Comparison of ENCODE assay signal across 27 cellular contexts in the genomic region with DNA sequence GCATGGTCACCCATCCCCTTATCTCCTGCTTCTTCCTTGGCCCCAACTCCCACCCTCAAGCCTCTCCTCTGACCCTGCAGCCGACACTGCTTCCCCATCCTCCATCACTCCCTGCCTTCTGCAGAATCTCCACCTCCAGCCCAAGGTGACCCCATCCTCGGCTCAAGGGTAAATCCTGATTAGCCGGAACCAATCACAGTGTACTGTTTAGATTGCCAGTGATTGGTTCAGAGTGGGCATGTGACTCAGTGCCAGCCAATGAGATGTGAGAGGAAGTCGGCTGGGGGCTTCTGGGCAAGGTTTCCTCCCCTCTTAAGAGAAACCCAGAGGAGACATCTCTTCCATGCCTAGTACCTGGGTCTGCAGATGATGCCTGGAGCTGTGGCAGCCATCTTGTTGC. TPM values are rescaled to one million over a fixed set of nuclear protein-coding genes. Genes with fewer than 3 reads are reported as not detected.
A peak's percentile ranks its signal among the peaks of the same experiment; 100 is the strongest.
DNase-seq lines count a peak whose midpoint lies in the region; ATAC-seq, FAIRE-seq and TF ChIP-seq lines count a peak whose summit lies in the region.
"Had no signal": no experiment of that assay in that cellular context is flagged by ENCODE, and none has a peak within 500 bp of the region (broad histone marks: within the 10 kb centered on the region; RNA-seq: fewer than 3 reads in every experiment).

No MANE protein-coding gene starts in this region.

- H3K9me3 ChIP-seq in Loucy (ENCODE audit: insufficient read depth, low read depth, low read length) (no peaks in the 10 kb centered on the region), K562 (replicated peaks; ENCODE audit: control insufficient read depth, insufficient read depth, low read depth, low read length) (no peaks in the 10 kb centered on the region)

- H3K79me2 ChIP-seq in Loucy (ENCODE audit: insufficient read depth, low read length) (no peaks in the 10 kb centered on the region), K562 (ENCODE audit: control insufficient read depth, insufficient read depth, low read length) (no peaks in the 10 kb centered on the region)

- H3K27me3 ChIP-seq in Loucy (ENCODE audit: insufficient read depth, low read length, poor library complexity, severe bottlenecking), result no peaks in the 10 kb centered on the region
- H3K27me3 ChIP-seq in K562 (ENCODE audit: control insufficient read depth in 2 of 2, insufficient read depth in 2 of 2, low read length in 2 of 2), result peaks cover 0 to 1% of the 10 kb centered on the region in 2 experiments; a peak in 1 of 5 replicates

- H3K4me2 ChIP-seq in Loucy (ENCODE audit: low read depth, low read length, poor library complexity, severe bottlenecking) (peak overlapping the region; percentile 46), K562 (ENCODE audit: insufficient read depth, low read length) (no peak overlapping the region)
- H3K4me2 ChIP-seq: KMS-11 had no signal

- in situ Hi-C loops in K562 (cut with MboI), result no loop called here

- H3K4me3 Mint-ChIP-seq in stimulated activated naive CD8-positive, alpha-beta T cell treated with anti-CD3 and anti-CD28 coated beads, Interleukin-15, Interleukin-2, amounts not matched to agents 100 ng/mL and 50 ng/mL, for 24 hours, result no peak overlapping the region
- H3K4me3 Mint-ChIP-seq in type B pancreatic cell, result no peak overlapping the region
- H3K4me3 Mint-ChIP-seq: CD4-positive, alpha-beta memory T cell; HFFc6; T-helper 1 cell treated with Interleukin-12 subunit alpha and Interleukin-12 subunit beta and Interleukin-4 antibody, amounts not matched to agents 30 μg/mL and 1 μg/mL, for 36 hours had no signal

- POLR2A ChIA-PET in K562 (lab: Yijun Ruan, JAX), result interaction anchor here (0.7 kb wide), 1 partner anchor 1179 kb away, joined by 3 read pairs; no protein-coding TSS in a partner anchor

- no peaks in the 10 kb centered on the region for H3K36me3 Mint-ChIP-seq in stimulated activated naive CD8-positive, alpha-beta T cell treated with anti-CD3 and anti-CD28 coated beads, Interleukin-15, Interleukin-2, amounts not matched to agents 100 ng/mL and 50 ng/mL, for 24 hours (ENCODE audit: low read depth)
- no peaks in the 10 kb centered on the region for H3K36me3 Mint-ChIP-seq in type B pancreatic cell
- H3K36me3 Mint-ChIP-seq: CD4-positive, alpha-beta memory T cell had no signal

- H3K4me1 ChIP-seq in Loucy (ENCODE audit: insufficient read depth, low read length, poor library complexity, severe bottlenecking), result peaks cover 47% of the 10 kb centered on the region
- H3K4me1 ChIP-seq in K562 (replicated peaks in 1 of 2; ENCODE audit: control insufficient read depth in 2 of 2, insufficient read depth in 2 of 2, low read length in 2 of 2), result peaks cover 0 to 8% of the 10 kb centered on the region in 2 experiments; a peak in 3 of 5 replicates

- peak overlapping the region; percentile 1 for H3K27ac Mint-ChIP-seq in stimulated activated naive CD8-positive, alpha-beta T cell treated with anti-CD3 and anti-CD28 coated beads, Interleukin-15, Interleukin-2, amounts not matched to agents 100 ng/mL and 50 ng/mL, for 24 hours
- no peak overlapping the region for H3K27ac Mint-ChIP-seq in type B pancreatic cell
- H3K27ac Mint-ChIP-seq: CD4-positive, alpha-beta memory T cell; HFFc6; T-helper 1 cell treated with Interleukin-12 subunit alpha and Interleukin-12 subunit beta and Interleukin-4 antibody, amounts not matched to agents 30 μg/mL and 1 μg/mL, for 36 hours had no signal

- BruUV-seq in K562 (replicated peaks; lab: Mats Ljungman, UMichigan), result no TSS peak

- no peak for TF ChIP-seq EP300 in K562 (IDR thresholded peaks at IDR 0.05; ENCODE audit: low read length)

- no peak for DNase-seq in stimulated activated naive CD8-positive, alpha-beta T cell treated with anti-CD3 and anti-CD28 coated beads, Interleukin-15, Interleukin-2, amounts not matched to agents 100 U/mL and 50 U/mL, for 24 hours
- DNase-seq in K562 (ENCODE audit: extremely low read depth in 1 of 4, low spot score in 3 of 4) (peak in 3 of 4 experiments; percentile 37 to 49 (median 48)), NCI-H1417 (lab: John Stamatoyannopoulos, UW) (no peak), type B pancreatic cell (ENCODE audit: extremely low spot score, unreplicated experiment) (no peak), RKO (ENCODE audit: low spot score) (no peak)
- DNase-seq: C1 segment of cervical spinal cord; CD4-positive, alpha-beta memory T cell; COR-L47; DMS53; HFFc6; NCI-H1092 treated with DMSO at 0.1 percent for 48 hours; NCI-H1436 treated with DMSO at 0.1 percent for 48 hours; NCI-H187 treated with DMSO at 0.1 percent for 48 hours; NCI-H2171 treated with DMSO at 0.1 percent for 48 hours; NCI-H345; NCI-H510A treated with DMSO at 0.1 percent for 48 hours; SHP77; SW 1271 had no signal

- CTCF ChIA-PET in K562 (lab: Yijun Ruan, JAX; ENCODE audit: low intra/inter-chr PET ratio), result no interaction called here

- intact Hi-C loops in K562 (cut with micrococcal nuclease), result no loop called here

- no peaks in the 10 kb centered on the region for H3K9me2 ChIP-seq in Loucy (replicated peaks; ENCODE audit: low read depth, low read length)

- no peak overlapping the region for H3K4me3 ChIP-seq in Loucy (ENCODE audit: low read length, poor library complexity, severe bottlenecking)
- no peak overlapping the region for H3K4me3 ChIP-seq in K562

- no peaks in the 10 kb centered on the region for H3K9me1 ChIP-seq in K562 (ENCODE audit: control insufficient read depth, insufficient read depth, low read length)

- H3F3A ChIP-seq in Loucy (ENCODE audit: low read depth), result no peaks in the 10 kb centered on the region

- H3K36me3 ChIP-seq in Loucy (ENCODE audit: insufficient read depth, low read length), result no peaks in the 10 kb centered on the region
- H3K36me3 ChIP-seq in K562 (ENCODE audit: control insufficient read depth, insufficient read depth, low read length), result no peaks in the 10 kb centered on the region

- no peak overlapping the region for H3K27ac ChIP-seq in K562 (ENCODE audit: extremely low read depth, low read depth, low read length)
- H3K27ac ChIP-seq: KMS-11, RWPE1 had no signal

- no peaks in the 10 kb centered on the region for H3K9me3 Mint-ChIP-seq in stimulated activated naive CD8-positive, alpha-beta T cell treated with anti-CD3 and anti-CD28 coated beads, Interleukin-15, Interleukin-2, amounts not matched to agents 100 ng/mL and 50 ng/mL, for 24 hours
- no peaks in the 10 kb centered on the region for H3K9me3 Mint-ChIP-seq in type B pancreatic cell
- H3K9me3 Mint-ChIP-seq: CD4-positive, alpha-beta memory T cell; HFFc6; T-helper 1 cell treated with Interleukin-12 subunit alpha and Interleukin-12 subunit beta and Interleukin-4 antibody, amounts not matched to agents 30 μg/mL and 1 μg/mL, for 36 hours had no signal

- no peak for TF ChIP-seq RAD21 in K562 (CRISPR knock-in tag; conservative IDR thresholded peaks at IDR 0.05 in 1 of 2, IDR thresholded peaks at IDR 0.05 in 1 of 2)

- TF ChIP-seq POLR2A in K562 (conservative IDR thresholded peaks at IDR 0.05), result no peak

- no peak overlapping the region for H2AFZ ChIP-seq in Loucy (ENCODE audit: low read length)
- H2AFZ ChIP-seq in K562 (ENCODE audit: low read depth, low read length), result no peak overlapping the region; the same call in 1 of the 2 replicates

- H3K27me3 Mint-ChIP-seq in stimulated activated naive CD8-positive, alpha-beta T cell treated with anti-CD3 and anti-CD28 coated beads, Interleukin-15, Interleukin-2, amounts not matched to agents 100 ng/mL and 50 ng/mL, for 24 hours, result no peaks in the 10 kb centered on the region
- peaks cover 5% of the 10 kb centered on the region for H3K27me3 Mint-ChIP-seq in type B pancreatic cell
- H3K27me3 Mint-ChIP-seq: CD4-positive, alpha-beta memory T cell had no signal

- WGBS in K562 (ENCODE audit: insufficient coverage, low coverage, missing lambda C conversion rate), result 31% methylated on average over 3 of the region's 4 CpGs

- FAIRE-seq in K562 (lab: Jason Lieb, UNC), result no peak
- FAIRE-seq: H54, HepG2 had no signal

- peaks cover 6% of the 10 kb centered on the region for H3K4me1 Mint-ChIP-seq in stimulated activated naive CD8-positive, alpha-beta T cell treated with anti-CD3 and anti-CD28 coated beads, Interleukin-15, Interleukin-2, amounts not matched to agents 100 ng/mL and 50 ng/mL, for 24 hours (ENCODE audit: low read depth)
- H3K4me1 Mint-ChIP-seq in type B pancreatic cell (ENCODE audit: unreplicated experiment), result peaks cover 8% of the 10 kb centered on the region

- TF ChIP-seq CTCF in Loucy (conservative IDR thresholded peaks at IDR 0.05; ENCODE audit: low read length), result no peak
- no peak for TF ChIP-seq CTCF in K562 (IDR thresholded peaks at IDR 0.05 in 2 of 3, conservative IDR thresholded peaks at IDR 0.05 in 1 of 3; ENCODE audit: insufficient read depth in 2 of 3, low read depth in 1 of 3, low read length in 3 of 3)
- TF ChIP-seq CTCF in type B pancreatic cell (conservative IDR thresholded peaks at IDR 0.05), result no peak

- no peaks in the 10 kb centered on the region for H4K20me1 ChIP-seq in Loucy (ENCODE audit: insufficient read depth, low read length, poor library complexity, severe bottlenecking)
- no peaks in the 10 kb centered on the region for H4K20me1 ChIP-seq in K562 (replicated peaks; ENCODE audit: control insufficient read depth, insufficient read depth, low read length)

- ATAC-seq in stimulated activated naive CD8-positive, alpha-beta T cell treated with anti-CD3 and anti-CD28 coated beads, Interleukin-15, Interleukin-2, amounts not matched to agents 100 U/mL and 50 U/mL, for 24 hours, result no peak
- peak; percentile 49; the same call in 1 of the 3 replicates for ATAC-seq in K562
- ATAC-seq in GM18873 (IDR thresholded peaks at IDR 0.05; ENCODE audit: low FRiP score, unreplicated experiment), result no peak
- ATAC-seq: HepG2 had no signal

- H3K9ac ChIP-seq in Loucy (ENCODE audit: low read depth, low read length, poor library complexity, severe bottlenecking) (no peak overlapping the region), K562 (ENCODE audit: insufficient read depth in 1 of 2, low read depth in 2 of 2, low read length in 2 of 2) (no peak overlapping the region)
- H3K9ac ChIP-seq: KMS-11 had no signal

RNA-seq across cellular contexts. Expression of gene CACNA2D2, which starts 10.3 kb away (rescaled TPM):
- total RNA-seq in K562 (2011; cell fraction: chromatin; rRNA removed; ENCODE audit: low replicate concordance), result 0.76 and 1.4 TPM in 2 replicates
- total RNA-seq in K562 (2011; cell fraction: nucleolus; rRNA removed), result 0.53 and 0.67 TPM in 2 replicates
- 0.66 and 1.4 TPM in 2 replicates for total RNA-seq in K562 (2011; cell fraction: nucleoplasm; rRNA removed)
- total RNA-seq in K562 (2014; rRNA removed), result 0.36 TPM in 1 of 2 replicates, not detected in the other
- total RNA-seq in K562 (2014; rRNA removed; fragmentation: Illumina TruSeq; extraction: Trizol), result 0.15 TPM in 1 of 2 replicates, not detected in the other
- 0.08 and 0.11 TPM in 2 replicates for total RNA-seq in K562 (2015; rRNA removed; fragmentation: Illumina TruSeq; extraction: Trizol)
- total RNA-seq in K562 (2021), result 0.36 and 0.58 TPM in 2 replicates
- polyA plus RNA-seq in K562 (2011; rRNA removed), result 0.32 and 0.61 TPM in 2 replicates
- polyA plus RNA-seq in K562 (2011; cell fraction: cytosol; rRNA removed), result 0.77 and 0.79 TPM in 2 replicates
- 1.4 and 1.8 TPM in 2 replicates for polyA plus RNA-seq in K562 (2011; cell fraction: nucleus; rRNA removed)
- polyA plus RNA-seq in K562 (2012), result 0.26 and 0.40 TPM in 2 replicates
- 0.30 and 0.58 TPM in 2 replicates for polyA plus RNA-seq in K562 (2014; fragmentation: Illumina TruSeq; extraction: Trizol)
- not detected for polyA plus RNA-seq in K562 (2014; fragmentation: Nextera tagmentation; extraction: Ambion mirVana)
- polyA plus RNA-seq in K562 (2014; rRNA removed), result 0.27 and 0.57 TPM in 2 replicates
- 0.30 and 0.46 TPM in 2 replicates for polyA minus RNA-seq in K562 (2011; rRNA and poly(A)+ RNA removed)
- polyA minus RNA-seq in K562 (2011; cell fraction: cytosol; rRNA and poly(A)+ RNA removed), result 0.19 and 0.36 TPM in 2 replicates
- polyA minus RNA-seq in K562 (2011; cell fraction: nucleus; rRNA and poly(A)+ RNA removed), result 0.27 and 0.33 TPM in 2 replicates
- total RNA-seq in type B pancreatic cell (ENCODE audit: low replicate concordance), result 7.8 and 19.4 TPM in 2 replicates
- total RNA-seq: Daoy, HepG2 had no signal
- polyA plus RNA-seq: HepG2 had no signal

Comparison
In these comparisons a context has a peak if more than half of its experiments do, and no peak if none do; other contexts are left out.
1. DNase-seq: peak in K562 (3 of 4); none in stimulated activated naive CD8-positive, alpha-beta T cell treated with anti-CD3 and anti-CD28 coated beads, Interleukin-15, Interleukin-2, amounts not matched to agents 100 U/mL and 50 U/mL, for 24 hours (single experiment), NCI-H1417 (0 of 3), type B pancreatic cell (single experiment) and RKO (single experiment).